In genomic region chr9:111896942-111897830, GRCh38 we compare ENCODE assay signal across 8 cellular contexts. TPM values are rescaled to one million over a fixed set of nuclear protein-coding genes. Genes with fewer than 3 reads are reported as not detected.
DNase-seq lines count a peak whose midpoint lies in the region; ATAC-seq, FAIRE-seq and TF ChIP-seq lines count a peak whose summit lies in the region.

No MANE protein-coding gene starts in this region.

- H3K4me3 ChIP-seq in ACC112 (ENCODE audit: low read depth, low read length) (peak overlapping the region; percentile 92), aorta (ENCODE audit: low read length in 2 of 2) (peak overlapping the region; percentile 43 to 76)

- H3K36me3 Mint-ChIP-seq in activated T-helper 2 cell treated with anti-CD3 and anti-CD28 coated beads, Interferon-gamma antibody, Interleukin-2, Interleukin-4, amounts not matched to agents 10 μg/mL and 5 μg/mL and 100 μg/mL, durations not matched to agents 14 hours and 24 hours and 36 hours (ENCODE audit: low read depth), result no peaks in the 10 kb centered on the region

- no peak overlapping the region for H3K27ac Mint-ChIP-seq in activated T-helper 2 cell treated with anti-CD3 and anti-CD28 coated beads, Interferon-gamma antibody, Interleukin-2, Interleukin-4, amounts not matched to agents 10 μg/mL and 5 μg/mL and 100 μg/mL, durations not matched to agents 14 hours and 24 hours and 36 hours

- peaks cover 8% of the 10 kb centered on the region; the same call in 1 of the 2 replicates for H3K36me3 ChIP-seq in ACC112 (ENCODE audit: insufficient read depth, low read length)
- H3K36me3 ChIP-seq in aorta (ENCODE audit: control insufficient read depth in 1 of 2, insufficient read depth in 2 of 2, low read length in 1 of 2), result no peaks in the 10 kb centered on the region

- DNase-seq in NCI-H69 (lab: John Stamatoyannopoulos, UW) (peak; percentile 92), frontal cortex (ENCODE audit: low spot score in 2 of 2) (peak; percentile 77 to 86), nucleus accumbens (lab: John Stamatoyannopoulos, UW) (peak in 48 of 56 donors; percentile 20 to 86 (median 69)), aorta (peak in 1 of 2 donors; percentile 90)
- DNase-seq in activated T-helper 2 cell treated with anti-CD3 and anti-CD28 coated beads, Interferon-gamma antibody, Interleukin-2, Interleukin-4, amounts not matched to agents 10 μg/mL and 5 μg/mL and 100 μg/mL, durations not matched to agents 14 hours and 24 hours and 36 hours (ENCODE audit: low spot score), result peak; percentile 20

- peak; percentile 22 for ATAC-seq in HG02870 (IDR thresholded peaks at IDR 0.05; ENCODE audit: unreplicated experiment)
- peak; percentile 68 for ATAC-seq in aorta (ENCODE audit: low FRiP score)

- peaks cover 3% of the 10 kb centered on the region for H3K27me3 Mint-ChIP-seq in activated T-helper 2 cell treated with anti-CD3 and anti-CD28 coated beads, Interferon-gamma antibody, Interleukin-2, Interleukin-4, amounts not matched to agents 10 μg/mL and 5 μg/mL and 100 μg/mL, durations not matched to agents 14 hours and 24 hours and 36 hours (ENCODE audit: low read depth)

- FAIRE-seq in frontal cortex (lab: Jason Lieb, UNC), result no peak

- 0 to 1% methylated on average over 40 to 73 of the region's 73 CpGs for WGBS in aorta, 2 donors

- no peaks in the 10 kb centered on the region for H3K27me3 ChIP-seq in ACC112 (ENCODE audit: insufficient read depth, low read length)
- H3K27me3 ChIP-seq in aorta (ENCODE audit: control insufficient read depth in 1 of 2, insufficient read depth in 2 of 2, low read length in 1 of 2), result no peaks in the 10 kb centered on the region

- TF ChIP-seq POLR2A in GM15510 (IDR thresholded peaks at IDR 0.05; ENCODE audit: borderline replicate concordance, extremely low read depth, insufficient read length), result peak; percentile 14

- no peaks in the 10 kb centered on the region for H3K9me3 Mint-ChIP-seq in activated T-helper 2 cell treated with anti-CD3 and anti-CD28 coated beads, Interferon-gamma antibody, Interleukin-2, Interleukin-4, amounts not matched to agents 10 μg/mL and 5 μg/mL and 100 μg/mL, durations not matched to agents 14 hours and 24 hours and 36 hours

- intact Hi-C loops in activated T-helper 2 cell treated with anti-CD3 and anti-CD28 coated beads, Interferon-gamma antibody, Interleukin-2, Interleukin-4, amounts not matched to agents 10 μg/mL and 5 μg/mL and 100 μg/mL, durations not matched to agents 14 hours and 24 hours and 36 hours (cut with micrococcal nuclease), result loop anchor here (1.0 to 10.0 kb wide), 7 partner anchors 26 to 478 kb away; partner anchors contain the start of gene GNG10
- intact Hi-C loops in aorta (cut with DNase I), result loop anchor here in 1 of 2 donors (5.0 kb wide), 2 partner anchors 175 to 435 kb away; partner anchors contain the start of gene PTBP3

- no peak overlapping the region for H2AFZ ChIP-seq in ACC112 (ENCODE audit: low read length, unreplicated experiment)

- H3K4me1 ChIP-seq in ACC112 (ENCODE audit: control insufficient read depth, insufficient read depth, low read length, unreplicated experiment) (peaks cover 23% of the 10 kb centered on the region), aorta (ENCODE audit: control insufficient read depth in 1 of 2, insufficient read depth in 2 of 2, low read length in 2 of 2) (peaks cover 3 to 4% of the 10 kb centered on the region in 2 donors)

- H3K4me3 Mint-ChIP-seq in activated T-helper 2 cell treated with anti-CD3 and anti-CD28 coated beads, Interferon-gamma antibody, Interleukin-2, Interleukin-4, amounts not matched to agents 10 μg/mL and 5 μg/mL and 100 μg/mL, durations not matched to agents 14 hours and 24 hours and 36 hours (ENCODE audit: low read depth), result no peak overlapping the region

- H3K9me3 ChIP-seq in aorta (ENCODE audit: control insufficient read depth, low read length), result no peaks in the 10 kb centered on the region

- H3K27ac ChIP-seq in ACC112 (ENCODE audit: low read depth, low read length) (peak overlapping the region; percentile 91), aorta (ENCODE audit: low read depth in 1 of 2, low read length in 2 of 2) (peak overlapping the region; percentile 38 to 79)

- H3K79me2 ChIP-seq in ACC112 (ENCODE audit: control insufficient read depth, insufficient read depth, low read length, unreplicated experiment), result peaks cover 60% of the 10 kb centered on the region

- H3K4me1 Mint-ChIP-seq in activated T-helper 2 cell treated with anti-CD3 and anti-CD28 coated beads, Interferon-gamma antibody, Interleukin-2, Interleukin-4, amounts not matched to agents 10 μg/mL and 5 μg/mL and 100 μg/mL, durations not matched to agents 14 hours and 24 hours and 36 hours (ENCODE audit: low read depth), result peaks cover 8% of the 10 kb centered on the region

RNA-seq across cellular contexts. Expression of gene UGCG, which starts 0.6 kb away (rescaled TPM):
- 14.4 and 16.6 TPM in 2 replicates for total RNA-seq in activated T-helper 2 cell treated with anti-CD3 and anti-CD28 coated beads, Interferon-gamma antibody, Interleukin-2, Interleukin-4, amounts not matched to agents 10 μg/mL and 5 μg/mL and 100 μg/mL, durations not matched to agents 14 hours and 24 hours and 36 hours
- total RNA-seq in frontal cortex (83.2 TPM), aorta (10 to 100 TPM; 36.6 to 51.2 TPM)
- polyA plus RNA-seq in aorta, result 10 to 100 TPM in 1 of 2 donors, 1 to 10 TPM in 1; 7.9 to 10.2 TPM
